Comparison of ENCODE assay signal across 20 cellular contexts in genomic region chr6:116513224-116513875, GRCh38. TPM values are rescaled to one million over a fixed set of nuclear protein-coding genes. Genes with fewer than 3 reads are reported as not detected.
DNase-seq lines count a peak whose midpoint lies in the region; ATAC-seq, FAIRE-seq and TF ChIP-seq lines count a peak whose summit lies in the region.
"Had no signal": no experiment of that assay in that cellular context is flagged by ENCODE, and none has a peak within 500 bp of the region (broad histone marks: within the 10 kb centered on the region; RNA-seq: fewer than 3 reads in every experiment).

No MANE protein-coding gene starts in this region.

- no peak for DNase-seq in left ventricle myocardium inferior
- DNase-seq in cardiac septum (ENCODE audit: low spot score), result no peak
- no peak for DNase-seq in cardiac fibroblast (ENCODE audit: low read depth in 2 of 2)
- no peak for DNase-seq in aorta
- no peak for DNase-seq in NCI-H774 (lab: John Stamatoyannopoulos, UW)
- no peak for DNase-seq in urothelium cell line (ENCODE audit: low spot score)
- DNase-seq in GM20000 (ENCODE audit: low spot score), result no peak
- DNase-seq: ACHN; activated naive CD8-positive, alpha-beta T cell treated with anti-CD3 and anti-CD28 coated beads, Interleukin-2, amount 50 U/mL, for 24 hours; DMS153; dorsolateral prefrontal cortex; left colon; stimulated activated CD4-positive, alpha-beta T cell treated with anti-CD3 and anti-CD28 coated beads, Interleukin-12 subunit alpha, Interleukin-12 subunit beta, amount 100 ng/mL, for 4 hours; transverse colon had no signal

- H3K27ac ChIP-seq in left ventricle myocardium inferior (replicated peaks) (peak overlapping the region; percentile 94), mucosa of rectum (ENCODE audit: low read depth in 2 of 2, low read length in 2 of 2) (no peak overlapping the region), aorta (ENCODE audit: low read depth in 1 of 2, low read length in 2 of 2) (no peak overlapping the region)

- peaks cover 21% of the 10 kb centered on the region for H3K36me3 ChIP-seq in left ventricle myocardium inferior
- no peaks in the 10 kb centered on the region for H3K36me3 ChIP-seq in mucosa of rectum (ENCODE audit: control insufficient read depth in 2 of 2, insufficient read depth in 2 of 2, low read length in 2 of 2)
- H3K36me3 ChIP-seq in aorta (ENCODE audit: control insufficient read depth in 1 of 2, insufficient read depth in 2 of 2, low read length in 1 of 2), result peaks cover 7 to 10% of the 10 kb centered on the region in 2 donors
- H3K36me3 ChIP-seq: transverse colon had no signal

- H3K4me3 ChIP-seq in left ventricle myocardium inferior (peak overlapping the region; percentile 65), cardiac fibroblast (replicated peaks in 1 of 2; ENCODE audit: low read depth in 2 of 2, low read length in 2 of 2) (peak overlapping the region; percentile 51 to 62), mucosa of rectum (ENCODE audit: low read length in 2 of 2) (peak overlapping the region; percentile 9 to 60), aorta (ENCODE audit: low read length in 2 of 2) (peak overlapping the region; percentile 87 to 89)

- H3K9ac ChIP-seq in mucosa of rectum (ENCODE audit: low read depth in 1 of 2, low read length in 2 of 2), result no peak overlapping the region

- FAIRE-seq in urothelium cell line (lab: Jason Lieb, UNC), result no peak
- FAIRE-seq: H1, HTR-8/SVneo had no signal

- H3K9me3 ChIP-seq in left ventricle myocardium inferior (replicated peaks) (peaks cover 14% of the 10 kb centered on the region), mucosa of rectum (ENCODE audit: control insufficient read depth in 2 of 2, low read length in 2 of 2) (no peaks in the 10 kb centered on the region), aorta (ENCODE audit: control insufficient read depth, low read length) (no peaks in the 10 kb centered on the region)
- H3K9me3 ChIP-seq: transverse colon had no signal

- 69 to 77% methylated on average over 2 of the region's 2 CpGs for WGBS in aorta, 2 donors

- peaks cover 38% of the 10 kb centered on the region for H3K4me1 ChIP-seq in left ventricle myocardium inferior
- H3K4me1 ChIP-seq in mucosa of rectum (ENCODE audit: control insufficient read depth in 2 of 2, insufficient read depth in 2 of 2, low read length in 2 of 2), result no peaks in the 10 kb centered on the region
- peaks cover 2 to 3% of the 10 kb centered on the region in 2 donors for H3K4me1 ChIP-seq in aorta (ENCODE audit: control insufficient read depth in 1 of 2, insufficient read depth in 2 of 2, low read length in 2 of 2)

- ATAC-seq in aorta (ENCODE audit: low FRiP score), result no peak
- ATAC-seq: activated naive CD8-positive, alpha-beta T cell treated with anti-CD3 and anti-CD28 coated beads, Interleukin-2, amount 50 U/mL, for 24 hours; left colon had no signal

- H3K27me3 ChIP-seq in left ventricle myocardium inferior (ENCODE audit: low read depth), result no peaks in the 10 kb centered on the region
- peaks cover 0 to 2% of the 10 kb centered on the region in 2 donors for H3K27me3 ChIP-seq in mucosa of rectum (ENCODE audit: control insufficient read depth in 2 of 2, insufficient read depth in 2 of 2, low read length in 2 of 2)
- no peaks in the 10 kb centered on the region for H3K27me3 ChIP-seq in aorta (ENCODE audit: control insufficient read depth in 1 of 2, insufficient read depth in 2 of 2, low read length in 1 of 2)
- H3K27me3 ChIP-seq: dorsolateral prefrontal cortex, transverse colon had no signal

- intact Hi-C loops in left ventricle myocardium inferior (cut with micrococcal nuclease) (no loop called here), cardiac septum (cut with DNase I) (no loop called here), aorta (cut with DNase I) (loop anchor here in 1 of 2 donors (5.0 kb wide), 1 partner anchor 236 kb away; the partner anchor contains the start of gene TSPYL1)

- TF ChIP-seq CTCF in left ventricle myocardium inferior (IDR thresholded peaks at IDR 0.05; ENCODE audit: borderline replicate concordance) (no peak), cardiac fibroblast (IDR thresholded peaks at IDR 0.05; ENCODE audit: low read depth, low read length) (no peak), GM20000 (IDR thresholded peaks at IDR 0.05; ENCODE audit: extremely low read depth, missing control alignments) (no peak)

RNA-seq across cellular contexts. Expression of gene CALHM5, which starts 1.9 kb away (rescaled TPM):
- 2.1 TPM for total RNA-seq in left ventricle myocardium inferior
- 1.7 TPM for total RNA-seq in cardiac septum
- total RNA-seq in aorta, result 10 to 100 TPM; 11.5 to 15.4 TPM
- polyA plus RNA-seq in aorta, result 1 to 10 TPM; 4.0 to 8.0 TPM
- total RNA-seq: OCI-LY7; T-helper 1 cell treated with Interleukin-12 subunit alpha and Interleukin-12 subunit beta and Interleukin-4 antibody, amounts not matched to agents 30 ng/mL and 1 ng/mL, for 36 hours had no signal

RNA-seq across cellular contexts. Expression of gene TRAPPC3L, which starts 32.1 kb away (rescaled TPM):
- total RNA-seq in left ventricle myocardium inferior (not detected), cardiac septum (0.16 TPM), aorta (under 1 TPM; 0.36 to 0.55 TPM)
- 1 to 10 TPM in 1 of 2 donors, under 1 TPM in 1; 0.54 to 1.8 TPM for polyA plus RNA-seq in aorta
- total RNA-seq: H1; left colon; OCI-LY7; T-helper 1 cell treated with Interleukin-12 subunit alpha and Interleukin-12 subunit beta and Interleukin-4 antibody, amounts not matched to agents 30 ng/mL and 1 ng/mL, for 36 hours; transverse colon had no signal
- polyA plus RNA-seq: H1, neural cell had no signal

RNA-seq across cellular contexts. Expression of gene CALHM4, which starts 40.2 kb away (rescaled TPM):
- total RNA-seq in left ventricle myocardium inferior, result not detected
- total RNA-seq in cardiac septum, result not detected
- total RNA-seq in aorta, result not detected
- polyA plus RNA-seq in aorta, result under 1 TPM in 1 of 2 donors, not detected in 1; 0.26 TPM
- total RNA-seq: H1; left colon; OCI-LY7; T-helper 1 cell treated with Interleukin-12 subunit alpha and Interleukin-12 subunit beta and Interleukin-4 antibody, amounts not matched to agents 30 ng/mL and 1 ng/mL, for 36 hours; transverse colon had no signal
- polyA plus RNA-seq: H1, neural cell had no signal

RNA-seq across cellular contexts. Expression of gene CALHM6, which starts 52.2 kb away (rescaled TPM):
- total RNA-seq in left ventricle myocardium inferior (1.7 TPM), cardiac septum (0.97 TPM), aorta (1 to 10 TPM; 1.8 to 5.7 TPM)
- polyA plus RNA-seq in aorta, result 10 to 100 TPM in 1 of 2 donors, under 1 TPM in 1; 0.82 to 18.7 TPM

RNA-seq across cellular contexts. Expression of gene RWDD1, which starts 58.0 kb away (rescaled TPM):
- total RNA-seq in left ventricle myocardium inferior (73.3 TPM), cardiac septum (52.9 TPM), aorta (10 to 100 TPM; 40.2 to 41.9 TPM)
- 100 to 1,000 TPM in 1 of 2 donors, 10 to 100 TPM in 1; 74.7 to 111 TPM for polyA plus RNA-seq in aorta

Comparison
In these comparisons a context has a peak if more than half of its experiments do, and no peak if none do; other contexts are left out.
1. H3K4me3 ChIP-seq: peak in every context shown above with its lines; median percentile 88 in aorta; 65 in left ventricle myocardium inferior; 56 in cardiac fibroblast; 34 in mucosa of rectum.